ENCODE assay signal across 9 cellular contexts in genomic region chr15:67822537-67823370, GRCh38. TPM values are rescaled to one million over a fixed set of nuclear protein-coding genes. Genes with fewer than 3 reads are reported as not detected.
DNase-seq lines count a peak whose midpoint lies in the region; ATAC-seq and TF ChIP-seq lines count a peak whose summit lies in the region.
"Had no signal": no experiment of that assay in that cellular context is flagged by ENCODE, and none has a peak within 500 bp of the region (broad histone marks: within the 10 kb centered on the region; RNA-seq: fewer than 3 reads in every experiment).

No MANE protein-coding gene starts in this region.

- no peak overlapping the region for H3K4me3 ChIP-seq in CD4-positive, alpha-beta memory T cell (ENCODE audit: low read length in 2 of 2)
- H3K4me3 ChIP-seq in GM23338, result peak overlapping the region; percentile 53

- POLR2A ChIA-PET in CD4-positive, alpha-beta memory T cell (lab: Charles Lee; ENCODE audit: partially characterized antibody), result interaction anchor here (2.4 kb wide), 1 partner anchor 10 kb away, joined by 6 read pairs; no protein-coding TSS in a partner anchor
- POLR2A ChIA-PET in activated B cell treated with CpG ODN at 0.5 μM for 24 hours (lab: Charles Lee), result interaction anchor here (1.0 to 1.6 kb wide), 2 partner anchors 38 to 40 kb away, joined by 4 to 5 read pairs; no protein-coding TSS in a partner anchor

- peaks cover 22 to 59% (median 38%) of the 10 kb centered on the region in 4 donors for H3K4me1 Mint-ChIP-seq in CD4-positive, alpha-beta memory T cell
- H3K4me1 Mint-ChIP-seq in GM23338, result peaks cover 45% of the 10 kb centered on the region
- peaks cover 46% of the 10 kb centered on the region for H3K4me1 Mint-ChIP-seq in activated B cell treated with CpG ODN at 0.5 μM for 24 hours
- peaks cover 32% of the 10 kb centered on the region for H3K4me1 Mint-ChIP-seq in nephron

- H4K20me1 ChIP-seq in GM23338 (replicated peaks; ENCODE audit: insufficient read depth), result peaks cover 7% of the 10 kb centered on the region

- peaks cover 52% of the 10 kb centered on the region for H3K27me3 ChIP-seq in CD4-positive, alpha-beta memory T cell (ENCODE audit: insufficient read depth, low read length)
- peaks cover 100% of the 10 kb centered on the region for H3K27me3 ChIP-seq in GM23338 (ENCODE audit: insufficient read depth)

- peaks cover 14% of the 10 kb centered on the region for H3F3A ChIP-seq in GM23338 (replicated peaks; ENCODE audit: low read depth)

- TF ChIP-seq CTCF in GM23338 (conservative IDR thresholded peaks at IDR 0.05; ENCODE audit: low read depth in 2 of 2), result no peak
- TF ChIP-seq CTCF in activated B cell treated with CpG ODN at 0.5 μM for 24 hours (IDR thresholded peaks at IDR 0.05), result no peak
- no peak for TF ChIP-seq CTCF in nephron (IDR thresholded peaks at IDR 0.05; ENCODE audit: unreplicated experiment in 3 of 3)

- H3K4me2 ChIP-seq in GM23338, result peak overlapping the region; percentile 75

- no peaks in the 10 kb centered on the region for H3K36me3 Mint-ChIP-seq in CD4-positive, alpha-beta memory T cell
- H3K36me3 Mint-ChIP-seq in GM23338 (ENCODE audit: low read depth), result peaks cover 6% of the 10 kb centered on the region; the same call in 1 of the 3 replicates
- H3K36me3 Mint-ChIP-seq in activated B cell treated with CpG ODN at 0.5 μM for 24 hours (ENCODE audit: low read depth), result peaks cover 2% of the 10 kb centered on the region
- H3K36me3 Mint-ChIP-seq in nephron (ENCODE audit: low read depth), result no peaks in the 10 kb centered on the region

- H3K27me3 Mint-ChIP-seq in CD4-positive, alpha-beta memory T cell, result peaks cover 55 to 70% of the 10 kb centered on the region in 2 donors
- peaks cover 86% of the 10 kb centered on the region for H3K27me3 Mint-ChIP-seq in GM23338 (ENCODE audit: insufficient read depth, low read depth, poor library complexity)
- H3K27me3 Mint-ChIP-seq in activated B cell treated with CpG ODN at 0.5 μM for 24 hours, result peaks cover 60% of the 10 kb centered on the region
- H3K27me3 Mint-ChIP-seq in nephron (ENCODE audit: low read depth), result peaks cover 85% of the 10 kb centered on the region

- H3K9me3 Mint-ChIP-seq in CD4-positive, alpha-beta memory T cell, result peaks cover 0 to 6% (median 0%) of the 10 kb centered on the region in 8 donors
- H3K9me3 Mint-ChIP-seq in GM23338 (peaks cover 8% of the 10 kb centered on the region), activated B cell treated with CpG ODN at 0.5 μM for 24 hours (no peaks in the 10 kb centered on the region), nephron (peaks cover 7% of the 10 kb centered on the region)

- H3K36me3 ChIP-seq in CD4-positive, alpha-beta memory T cell (ENCODE audit: insufficient read depth, low read length), result no peaks in the 10 kb centered on the region
- no peaks in the 10 kb centered on the region for H3K36me3 ChIP-seq in GM23338 (ENCODE audit: insufficient read depth)

- no peaks in the 10 kb centered on the region for H3K9me2 ChIP-seq in GM23338 (ENCODE audit: insufficient read depth)

- peaks cover 51% of the 10 kb centered on the region for H3K4me1 ChIP-seq in CD4-positive, alpha-beta memory T cell (ENCODE audit: insufficient read depth, low read length)
- H3K4me1 ChIP-seq in GM23338 (ENCODE audit: insufficient read depth), result peaks cover 49% of the 10 kb centered on the region
- H3K4me1 ChIP-seq: foreskin keratinocyte had no signal

- H3K27ac Mint-ChIP-seq in CD4-positive, alpha-beta memory T cell, result peak overlapping the region in 3 of 7 donors; percentile 22 to 65 (median 41)
- H3K27ac Mint-ChIP-seq in GM23338 (no peak overlapping the region), activated B cell treated with CpG ODN at 0.5 μM for 24 hours (peak overlapping the region; percentile 50), nephron (no peak overlapping the region)

- DNase-seq in CD4-positive, alpha-beta memory T cell, result no peak
- peak; percentile 73 for DNase-seq in GM23338 (ENCODE audit: low spot score)
- DNase-seq in activated B cell treated with CpG ODN at 0.5 μM for 24 hours, result no peak
- no peak for DNase-seq in NCI-H2081 (lab: John Stamatoyannopoulos, UW)
- DNase-seq in UCSD-AML1 (lab: John Stamatoyannopoulos, UW; ENCODE audit: unreplicated experiment), result no peak
- DNase-seq: foreskin keratinocyte, NCI-H510A had no signal

- CTCF ChIA-PET in CD4-positive, alpha-beta memory T cell (lab: Charles Lee; ENCODE audit: partially characterized antibody), result interaction anchor here (0.7 kb wide), 1 partner anchor 13 kb away, joined by 3 read pairs; no protein-coding TSS in a partner anchor
- CTCF ChIA-PET in activated B cell treated with CpG ODN at 0.5 μM for 24 hours (lab: Charles Lee), result interaction anchor here (0.6 to 2.9 kb wide), 5 partner anchors 10 to 876 kb away, joined by 3 to 19 read pairs (median 8); no protein-coding TSS in a partner anchor

- no peaks in the 10 kb centered on the region for H3K79me2 ChIP-seq in GM23338 (replicated peaks; ENCODE audit: insufficient read depth)

- peak overlapping the region in 7 of 8 donors; percentile 15 to 78 (median 59) for H3K4me3 Mint-ChIP-seq in CD4-positive, alpha-beta memory T cell
- H3K4me3 Mint-ChIP-seq in GM23338 (peak overlapping the region; percentile 67), activated B cell treated with CpG ODN at 0.5 μM for 24 hours (peak overlapping the region; percentile 56), nephron (peak overlapping the region; percentile 36 to 70 (median 64))

- ATAC-seq in GM23338 (no peak), activated B cell treated with CpG ODN at 0.5 μM for 24 hours (ENCODE audit: low read depth) (peak; percentile 21), GM21576 (IDR thresholded peaks at IDR 0.05; ENCODE audit: unreplicated experiment) (no peak)
- ATAC-seq: foreskin keratinocyte had no signal

- no peak overlapping the region; the same call in 1 of the 2 replicates for H2AFZ ChIP-seq in GM23338

- no peaks in the 10 kb centered on the region for H3K9me3 ChIP-seq in CD4-positive, alpha-beta memory T cell (ENCODE audit: control insufficient read depth in 1 of 2, low read length in 2 of 2)

- H3K27ac ChIP-seq in CD4-positive, alpha-beta memory T cell (ENCODE audit: low read depth, low read length), result no peak overlapping the region
- H3K27ac ChIP-seq in GM23338 (ENCODE audit: low read depth), result no peak overlapping the region
- H3K27ac ChIP-seq: foreskin keratinocyte had no signal

- intact Hi-C loops in CD4-positive, alpha-beta memory T cell (cut with micrococcal nuclease), result no loop called here
- intact Hi-C loops in activated B cell treated with CpG ODN at 0.5 μM for 24 hours (cut with micrococcal nuclease), result no loop called here

TF ChIP-seq in GM23338, 12 proteins besides CTCF, POLR2A, EP300 and RAD21:
- no peak for TF ChIP-seq ZNF114 (CRISPR knock-in tag; IDR thresholded peaks at IDR 0.05)
- no peak for TF ChIP-seq JUNB (IDR thresholded peaks at IDR 0.05; ENCODE audit: unreplicated experiment)
- peak; percentile 68 for TF ChIP-seq EZH2phosphoT487 (IDR thresholded peaks at IDR 0.05; ENCODE audit: unreplicated experiment)
- TF ChIP-seq EZH2 (IDR thresholded peaks at IDR 0.05; ENCODE audit: low read depth, unreplicated experiment), result peak; percentile 98

RNA-seq across cellular contexts. Expression of gene SKOR1, which starts 2.6 kb away (rescaled TPM):
- total RNA-seq in CD4-positive, alpha-beta memory T cell, result under 1 TPM; 0.30 to 0.38 TPM
- polyA plus RNA-seq in CD4-positive, alpha-beta memory T cell, result under 1 TPM in 1 of 2 donors, not detected in 1; 0.09 TPM
- total RNA-seq in GM23338 (2014; rRNA removed; shearing (Covaris generic)), result 0.17 and 0.19 TPM in 2 replicates
- polyA plus RNA-seq in GM23338 (2016; fragmentation: Nextera tagmentation; extraction: Ambion mirVana), result not detected in 2 replicates
- total RNA-seq in activated B cell treated with CpG ODN at 0.5 μM for 24 hours, result 0.53 and 0.64 TPM in 2 replicates
- total RNA-seq: foreskin keratinocyte had no signal

RNA-seq across cellular contexts. Expression of gene RNU6-1, which starts 17.1 kb away (rescaled TPM):
- not detected for total RNA-seq in CD4-positive, alpha-beta memory T cell
- not detected for polyA plus RNA-seq in CD4-positive, alpha-beta memory T cell
- not detected in 2 replicates for total RNA-seq in GM23338 (2014; rRNA removed; shearing (Covaris generic))
- not detected in 2 replicates for polyA plus RNA-seq in GM23338 (2016; fragmentation: Nextera tagmentation; extraction: Ambion mirVana)
- total RNA-seq in activated B cell treated with CpG ODN at 0.5 μM for 24 hours, result not detected in 2 replicates
- total RNA-seq: foreskin keratinocyte had no signal
- polyA plus RNA-seq: foreskin keratinocyte had no signal
